Comparison of ENCODE assay signal across 26 cellular contexts in the genomic region with DNA sequence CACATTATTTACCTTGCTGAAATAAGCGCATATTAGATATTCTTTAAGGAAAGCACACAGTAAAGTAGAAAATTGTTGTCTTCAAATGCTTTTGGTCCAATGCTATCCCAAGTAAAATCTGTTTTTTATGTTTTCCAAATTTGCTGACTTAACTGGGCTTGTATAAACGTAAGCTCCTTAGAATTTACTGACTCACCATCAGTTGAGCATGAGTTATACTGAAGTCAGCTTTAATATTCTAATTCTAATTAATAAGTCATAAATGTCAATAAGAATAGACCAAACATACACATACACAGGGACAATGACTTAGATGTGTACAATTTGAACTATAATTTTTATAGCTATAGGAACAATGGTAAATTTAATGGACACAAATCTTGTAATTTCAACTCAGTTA.
"Had no signal": no experiment of that assay in that cellular context is flagged by ENCODE, and none has a peak within 500 bp of the region (broad histone marks: within the 10 kb centered on the region; RNA-seq: fewer than 3 reads in every experiment).

No MANE protein-coding gene starts in this region.

- H3K4me1 Mint-ChIP-seq: activated T-helper 17 cell treated with anti-CD3 and anti-CD28 coated beads, Interleukin-2, amount 50 U/mL, for 72 hours; mesothelial cell of epicardium; naive thymus-derived CD8-positive, alpha-beta T cell; neural progenitor cell had no signal

- H3K4me2 ChIP-seq: neural progenitor cell had no signal

- H3K4me3 ChIP-seq: esophagus muscularis mucosa, left lung, neural progenitor cell, sigmoid colon, thoracic aorta had no signal

- ATAC-seq: activated CD8-positive, alpha-beta T cell treated with anti-CD3 and anti-CD28 coated beads, Interleukin-2, amount 10 ng/mL, durations not matched to agents 7 days and 5 days; activated naive CD4-positive, alpha-beta T cell treated with anti-CD3 and anti-CD28 coated beads, Interleukin-2, amount 50 U/mL, for 72 hours; activated T-helper 17 cell treated with anti-CD3 and anti-CD28 coated beads, Interleukin-2, amount 50 U/mL, for 72 hours; naive thymus-derived CD8-positive, alpha-beta T cell; T-cell had no signal

- H3K27ac Mint-ChIP-seq: activated CD8-positive, alpha-beta T cell treated with anti-CD3 and anti-CD28 coated beads, Interleukin-2, amount 10 ng/mL, durations not matched to agents 7 days and 5 days; activated naive CD4-positive, alpha-beta T cell treated with anti-CD3 and anti-CD28 coated beads, Interleukin-2, amount 50 U/mL, for 72 hours; activated T-helper 17 cell treated with anti-CD3 and anti-CD28 coated beads, Interleukin-2, amount 50 U/mL, for 72 hours; brain; mesothelial cell of epicardium; naive thymus-derived CD8-positive, alpha-beta T cell; neural progenitor cell; T-cell; T-helper 2 cell treated with Interferon-gamma antibody and Interleukin-4, amounts not matched to agents 5 μg/mL and 100 μg/mL, for 36 hours; type B pancreatic cell had no signal

- H3K4me3 Mint-ChIP-seq: activated CD8-positive, alpha-beta T cell treated with anti-CD3 and anti-CD28 coated beads, Interleukin-2, amount 10 ng/mL, durations not matched to agents 7 days and 5 days; activated T-helper 17 cell treated with anti-CD3 and anti-CD28 coated beads, Interleukin-2, amount 50 U/mL, for 72 hours; brain; mesothelial cell of epicardium; naive thymus-derived CD8-positive, alpha-beta T cell; neural progenitor cell; T-cell; T-helper 2 cell treated with Interferon-gamma antibody and Interleukin-4, amounts not matched to agents 5 μg/mL and 100 μg/mL, for 36 hours; type B pancreatic cell had no signal

- H3K36me3 ChIP-seq: left lung, neural progenitor cell, sigmoid colon, WERI-Rb-1 had no signal

- H3K9ac ChIP-seq: neural progenitor cell had no signal

- H2AFZ ChIP-seq: neural progenitor cell had no signal

- H3K27me3 ChIP-seq: esophagus muscularis mucosa, left lung, neural progenitor cell, sigmoid colon had no signal

- H3K9me3 Mint-ChIP-seq: activated naive CD4-positive, alpha-beta T cell treated with anti-CD3 and anti-CD28 coated beads, Interleukin-2, amount 50 U/mL, for 72 hours; activated T-helper 17 cell treated with anti-CD3 and anti-CD28 coated beads, Interleukin-2, amount 50 U/mL, for 72 hours; brain; mesothelial cell of epicardium; naive thymus-derived CD8-positive, alpha-beta T cell; neural progenitor cell; T-cell; T-helper 2 cell treated with Interferon-gamma antibody and Interleukin-4, amounts not matched to agents 5 μg/mL and 100 μg/mL, for 36 hours; type B pancreatic cell had no signal

- H3K27me3 Mint-ChIP-seq: activated T-helper 17 cell treated with anti-CD3 and anti-CD28 coated beads, Interleukin-2, amount 50 U/mL, for 72 hours; brain; type B pancreatic cell had no signal

- H3K9me3 ChIP-seq: esophagus muscularis mucosa, left lung, sigmoid colon, thoracic aorta had no signal

- H3K27ac ChIP-seq: esophagus muscularis mucosa, left lung, neural progenitor cell, sigmoid colon, thoracic aorta, WERI-Rb-1 had no signal

- H3K36me3 Mint-ChIP-seq: activated naive CD4-positive, alpha-beta T cell treated with anti-CD3 and anti-CD28 coated beads, Interleukin-2, amount 50 U/mL, for 72 hours; brain; naive thymus-derived CD8-positive, alpha-beta T cell; neural progenitor cell; T-cell; type B pancreatic cell had no signal

- H3K4me1 ChIP-seq: neural progenitor cell, sigmoid colon had no signal

- DNase-seq: activated CD4-positive, alpha-beta T cell treated with anti-CD3 and anti-CD28 coated beads, Interleukin-2, amount 50 U/mL, for 1 hour; activated CD4-positive, CD25-positive, alpha-beta regulatory T cell treated with anti-CD3 and anti-CD28 coated beads, Interleukin-2, amount 50 U/mL, for 72 hours; activated CD8-positive, alpha-beta T cell treated with anti-CD3 and anti-CD28 coated beads, Interleukin-2, amount 10 ng/mL, durations not matched to agents 7 days and 5 days; activated T-cell treated with anti-CD3 and anti-CD28 coated beads, Interleukin-2, amount 50 U/mL, for 1 hour; aorta; caudate nucleus; dermis blood vessel endothelial cell; effector memory CD4-positive, alpha-beta T cell; kidney; left lung; naive thymus-derived CD8-positive, alpha-beta T cell; posterior cingulate gyrus; sigmoid colon; stimulated activated CD4-positive, alpha-beta T cell treated with anti-CD3 and anti-CD28 coated beads, Interleukin-2, amount 100 ng/mL, for 48 hours; stimulated activated naive CD4-positive, alpha-beta T cell; T-cell; WERI-Rb-1 had no signal
